Comparison of ENCODE assay signal across 8 cellular contexts in genomic region chr5:69493235-69493925, GRCh38. TPM values are rescaled to one million over a fixed set of nuclear protein-coding genes. Genes with fewer than 3 reads are reported as not detected.
DNase-seq lines count a peak whose midpoint lies in the region; ATAC-seq and TF ChIP-seq lines count a peak whose summit lies in the region.

No MANE protein-coding gene starts in this region.

- peak; percentile 66 for DNase-seq in DMS 273 (lab: John Stamatoyannopoulos, UW; ENCODE audit: unreplicated experiment)
- no peak for DNase-seq in DMS 273 treated with DMSO at 0.1 percent for 48 hours (lab: John Stamatoyannopoulos, UW)
- DNase-seq in activated CD4-positive, alpha-beta memory T cell treated with anti-CD3 and anti-CD28 coated beads for 36 hours: peak; percentile 31
- peak in 1 of 2 donors; percentile 63 for DNase-seq in foreskin fibroblast
- DNase-seq in epidermal melanocyte (ENCODE audit: insufficient read length, low spot score): no peak

- TF ChIP-seq CTCF in foreskin fibroblast (IDR thresholded peaks at IDR 0.05; ENCODE audit: low read depth, low read length) (no peak), neutrophil (IDR thresholded peaks at IDR 0.05) (no peak)

- H3K4me1 ChIP-seq in neutrophil (ENCODE audit: control insufficient read depth in 1 of 2, insufficient read depth in 1 of 2, low read depth in 1 of 2, low read length in 1 of 2): peaks cover 21 to 32% of the 10 kb centered on the region in 2 experiments

- H3K4me3 Mint-ChIP-seq in activated CD4-positive, alpha-beta memory T cell treated with anti-CD3 and anti-CD28 coated beads for 36 hours: peak overlapping the region; percentile 73

- ATAC-seq in HG03460 (IDR thresholded peaks at IDR 0.05; ENCODE audit: unreplicated experiment) (peak; percentile 16), GM19463 (IDR thresholded peaks at IDR 0.05; ENCODE audit: unreplicated experiment) (no peak)

- no peaks in the 10 kb centered on the region for H3K36me3 ChIP-seq in neutrophil

- POLR2A ChIA-PET in activated CD4-positive, alpha-beta memory T cell treated with anti-CD3 and anti-CD28 coated beads for 36 hours (lab: Charles Lee): no interaction called here

- peaks cover 7% of the 10 kb centered on the region for H3K4me1 Mint-ChIP-seq in activated CD4-positive, alpha-beta memory T cell treated with anti-CD3 and anti-CD28 coated beads for 36 hours (ENCODE audit: low read depth)

- peaks cover 35% of the 10 kb centered on the region for H3K27me3 ChIP-seq in neutrophil

- H3K9me3 ChIP-seq in neutrophil: no peaks in the 10 kb centered on the region

- intact Hi-C loops in activated CD4-positive, alpha-beta memory T cell treated with anti-CD3 and anti-CD28 coated beads for 36 hours (cut with micrococcal nuclease): loop anchor here (10.0 kb wide), 1 partner anchor 79 kb away; the partner anchor contains the start of gene MARVELD2

- H3K27me3 Mint-ChIP-seq in activated CD4-positive, alpha-beta memory T cell treated with anti-CD3 and anti-CD28 coated beads for 36 hours: peaks cover 50% of the 10 kb centered on the region

- H3K4me3 ChIP-seq in foreskin fibroblast (ENCODE audit: low read depth in 1 of 2, low read length in 2 of 2) (peak overlapping the region; percentile 56 to 62), neutrophil (ENCODE audit: low read depth in 1 of 2, low read length in 1 of 2) (peak overlapping the region; percentile 67 to 79)

- no peak overlapping the region for H3K27ac Mint-ChIP-seq in activated CD4-positive, alpha-beta memory T cell treated with anti-CD3 and anti-CD28 coated beads for 36 hours

- no peaks in the 10 kb centered on the region for H3K9me3 Mint-ChIP-seq in activated CD4-positive, alpha-beta memory T cell treated with anti-CD3 and anti-CD28 coated beads for 36 hours

- H3K36me3 Mint-ChIP-seq in activated CD4-positive, alpha-beta memory T cell treated with anti-CD3 and anti-CD28 coated beads for 36 hours: no peaks in the 10 kb centered on the region

- H3K27ac ChIP-seq in neutrophil: no peak overlapping the region

- CTCF ChIA-PET in activated CD4-positive, alpha-beta memory T cell treated with anti-CD3 and anti-CD28 coated beads for 36 hours (lab: Charles Lee): interaction anchor here (1.0 kb wide), 1 partner anchor 10 kb away, joined by 4 read pairs; no protein-coding TSS in a partner anchor

RNA-seq across cellular contexts. Expression of gene OCLN, which starts 0.8 kb away (rescaled TPM):
- under 1 TPM; 0.68 to 0.83 TPM for total RNA-seq in activated CD4-positive, alpha-beta memory T cell treated with anti-CD3 and anti-CD28 coated beads for 36 hours

Comparison
In these comparisons a context has a peak if more than half of its experiments do, and no peak if none do; other contexts are left out.
1. DNase-seq: peak in DMS 273 (single experiment) and activated CD4-positive, alpha-beta memory T cell treated with anti-CD3 and anti-CD28 coated beads for 36 hours (single experiment); none in DMS 273 treated with DMSO at 0.1 percent for 48 hours (single experiment) and epidermal melanocyte (single experiment).